In genomic region chr4:24114444-24114843, GRCh38 we compare ENCODE assay signal across 26 cellular contexts.
"Had no signal": no experiment of that assay in that cellular context is flagged by ENCODE, and none has a peak within 500 bp of the region (broad histone marks: within the 10 kb centered on the region; RNA-seq: fewer than 3 reads in every experiment).

No MANE protein-coding gene starts in this region.

- H3K36me3 ChIP-seq: neutrophil, pancreas, prostate gland, suprapubic skin, tibial artery, transverse colon, upper lobe of right lung, uterus had no signal

- DNase-seq: naive B cell; naive thymus-derived CD8-positive, alpha-beta T cell; nephron progenitor cell; nucleus accumbens; pancreas; right cardiac atrium; small intestine; stimulated activated CD4-positive, alpha-beta T cell treated with anti-CD3 and anti-CD28 coated beads, Interleukin-15, amount 100 ng/mL, for 24 hours; stimulated activated CD4-positive, alpha-beta T cell treated with anti-CD3 and anti-CD28 coated beads, Interleukin-4, amount 100 ng/mL, for 1 hour; stimulated activated CD4-positive, alpha-beta T cell treated with anti-CD3 and anti-CD28 coated beads, Interleukin-4, amount 100 ng/mL, for 4 hours; stimulated activated CD8-positive, alpha-beta memory T cell treated with anti-CD3 and anti-CD28 coated beads, Interleukin-4, amount 100 ng/mL, for 48 hours; stimulated activated naive CD4-positive, alpha-beta T cell; stimulated activated naive CD8-positive, alpha-beta T cell treated with anti-CD3 and anti-CD28 coated beads, Interleukin-15, amount 100 ng/mL, for 72 hours; stimulated activated naive CD8-positive, alpha-beta T cell treated with anti-CD3 and anti-CD28 coated beads, Interleukin-15, Interleukin-2, amounts not matched to agents 100 U/mL and 50 U/mL, for 24 hours; substantia nigra; testis; tibial artery; transverse colon; upper lobe of right lung; uterus had no signal

- H3K4me1 ChIP-seq: pancreas, prostate gland, suprapubic skin, testis, transverse colon, upper lobe of right lung, uterus had no signal

- ATAC-seq: naive thymus-derived CD8-positive, alpha-beta T cell; natural killer cell treated with Interleukin-12 subunit alpha and Interleukin-12 subunit beta and Interleukin-15 and Interleukin-18, amount 100 ng/mL, for 72 hours; pancreas; right cardiac atrium; sciatic nerve; stimulated activated memory B cell treated with anti-CD40 and anti-IgM and Interleukin-4, amounts not matched to agents 10 μg/mL and 1 μg/mL and 100 μg/mL, for 72 hours; stimulated activated naive CD8-positive, alpha-beta T cell treated with anti-CD3 and anti-CD28 coated beads, Interleukin-15, amount 100 ng/mL, for 72 hours; stimulated activated naive CD8-positive, alpha-beta T cell treated with anti-CD3 and anti-CD28 coated beads, Interleukin-15, Interleukin-2, amounts not matched to agents 100 U/mL and 50 U/mL, for 24 hours; upper lobe of right lung had no signal

- H3K27me3 ChIP-seq: neutrophil, pancreas, suprapubic skin, testis, tibial artery, transverse colon, upper lobe of right lung, uterus had no signal

- H3K27ac ChIP-seq: neutrophil, pancreas, prostate gland, suprapubic skin, testis, tibial artery, transverse colon, upper lobe of right lung, uterus had no signal

- H3K9me3 ChIP-seq: neutrophil, pancreas, prostate gland, suprapubic skin, testis, tibial artery, transverse colon, upper lobe of right lung, uterus had no signal

- FAIRE-seq: pancreas, small intestine had no signal

- H3K4me3 ChIP-seq: pancreas, prostate gland, suprapubic skin, testis, tibial artery, transverse colon, upper lobe of right lung, uterus had no signal
